ENCODE assay signal across 18 cellular contexts in the genomic region with DNA sequence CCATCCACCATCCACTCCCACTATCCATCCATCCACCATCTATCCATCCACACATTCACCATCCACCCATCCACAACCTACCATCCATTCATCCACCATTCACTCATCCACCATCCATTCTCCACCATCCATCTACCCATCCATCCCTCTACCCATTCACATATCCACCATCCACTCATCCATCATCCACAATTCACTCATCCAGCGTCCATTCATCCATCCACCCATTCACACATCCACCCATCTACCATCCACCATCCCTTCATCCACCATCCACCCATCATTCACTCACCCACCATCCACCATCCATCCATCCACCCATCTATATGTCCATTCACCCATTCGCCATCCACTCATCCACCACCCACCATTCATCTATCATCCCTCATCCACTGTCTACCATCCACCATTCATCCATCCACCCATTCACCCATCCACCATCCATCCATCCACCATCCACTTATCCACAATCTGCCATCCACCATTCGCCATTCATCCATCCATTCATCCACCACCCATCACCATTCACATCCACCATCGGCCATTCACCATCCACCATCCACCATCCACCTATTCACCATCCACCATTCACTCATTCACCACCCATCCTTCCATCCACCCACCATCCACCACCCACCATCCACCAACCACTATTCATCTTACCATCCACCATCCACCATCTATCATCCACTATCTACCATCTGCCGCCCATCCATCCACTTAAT. TPM values are rescaled to one million over a fixed set of nuclear protein-coding genes. Genes with fewer than 3 reads are reported as not detected.
A peak's percentile ranks its signal among the peaks of the same experiment; 100 is the strongest.
DNase-seq lines count a peak whose midpoint lies in the region; ATAC-seq, FAIRE-seq and TF ChIP-seq lines count a peak whose summit lies in the region.
"Had no signal": no experiment of that assay in that cellular context is flagged by ENCODE, and none has a peak within 500 bp of the region (broad histone marks: within the 10 kb centered on the region; RNA-seq: fewer than 3 reads in every experiment).

No MANE protein-coding gene starts in this region.

- intact Hi-C loops in mucosa of descending colon (cut with DNase I, micrococcal nuclease): loop anchor here in 1 of 2 donors (10.0 kb wide), 1 partner anchor 146 kb away; a partner anchor contains a TSS

- peak overlapping the region; percentile 25 for H3K9ac ChIP-seq in neuronal stem cell (ENCODE audit: low read depth, low read length, poor library complexity)
- H3K9ac ChIP-seq: GM23248 had no signal

- no peak overlapping the region for H2AK5ac ChIP-seq in neuronal stem cell (ENCODE audit: low read depth, low read length)

- no peak for DNase-seq in HTR-8/SVneo (ENCODE audit: insufficient read length, low spot score)
- DNase-seq in bronchial epithelial cell (ENCODE audit: low read depth): no peak
- no peak for DNase-seq in neuronal stem cell (ENCODE audit: low spot score)
- no peak for DNase-seq in T1000 (lab: John Stamatoyannopoulos, UW)
- DNase-seq in mucosa of descending colon: no peak
- DNase-seq in H4 (ENCODE audit: low spot score): no peak
- DNase-seq: C1 segment of cervical spinal cord; Calu3; CD4-positive, alpha-beta memory T cell; COR-L47; DMS153; DND-41; GM23248 had no signal

- H2BK15ac ChIP-seq in neuronal stem cell (ENCODE audit: low read length): no peak overlapping the region

- POLR2A ChIA-PET in HEK293 (lab: Yijun Ruan, JAX): no interaction called here

- H3K36me3 ChIP-seq in HEK293 (ENCODE audit: control insufficient read depth in 2 of 2, insufficient read depth in 1 of 2, low read length in 2 of 2) (no peaks in the 10 kb centered on the region), bronchial epithelial cell (ENCODE audit: control insufficient read depth, insufficient read depth, low read length) (no peaks in the 10 kb centered on the region), neuronal stem cell (replicated peaks in 1 of 2; ENCODE audit: control insufficient read depth in 2 of 2, insufficient read depth in 2 of 2, low read length in 2 of 2) (no peaks in the 10 kb centered on the region), mucosa of descending colon (ENCODE audit: low read depth) (no peaks in the 10 kb centered on the region)
- H3K36me3 ChIP-seq: HAP-1 had no signal

- ATAC-seq in mucosa of descending colon: no peak

- no peak overlapping the region for H2BK120ac ChIP-seq in neuronal stem cell (ENCODE audit: low read depth, low read length)

- no peak overlapping the region for H3K14ac ChIP-seq in neuronal stem cell (ENCODE audit: low read length)

- no peaks in the 10 kb centered on the region for H3K4me1 ChIP-seq in HEK293 (ENCODE audit: control insufficient read depth, insufficient read depth, low read length)
- no peaks in the 10 kb centered on the region for H3K4me1 ChIP-seq in neuronal stem cell (ENCODE audit: control insufficient read depth in 2 of 2, insufficient read depth in 1 of 2, low read depth in 1 of 2, low read length in 2 of 2)
- peaks cover 14% of the 10 kb centered on the region for H3K4me1 ChIP-seq in mucosa of descending colon (ENCODE audit: low read depth)
- H3K4me1 ChIP-seq: HAP-1 had no signal

- no peak overlapping the region for H2BK5ac ChIP-seq in neuronal stem cell (ENCODE audit: low read length)

- H4K91ac ChIP-seq in neuronal stem cell (ENCODE audit: low read depth, low read length, poor library complexity): no peak overlapping the region

- no peaks in the 10 kb centered on the region for H3K79me1 ChIP-seq in neuronal stem cell (ENCODE audit: low read depth, low read length)

- no peak overlapping the region for H3K4ac ChIP-seq in neuronal stem cell (ENCODE audit: low read length)

- no peak overlapping the region for H3K27ac ChIP-seq in HEK293 (ENCODE audit: extremely low read depth, low read depth, low read length)
- no peak overlapping the region for H3K27ac ChIP-seq in neuronal stem cell (replicated peaks; ENCODE audit: low read length)
- H3K27ac ChIP-seq: GM23248 had no signal

- H2BK12ac ChIP-seq in neuronal stem cell (ENCODE audit: low read length): peak overlapping the region; percentile 5

- no peak overlapping the region for H2AFZ ChIP-seq in neuronal stem cell (ENCODE audit: low read length)
- H2AFZ ChIP-seq: GM23248 had no signal

- no peak overlapping the region for H3K4me3 ChIP-seq in HEK293 (ENCODE audit: low read depth, low read length)
- H3K4me3 ChIP-seq in bronchial epithelial cell (ENCODE audit: low read depth, low read length): no peak overlapping the region
- H3K4me3 ChIP-seq in neuronal stem cell (ENCODE audit: low read length in 2 of 2): peak overlapping the region in 1 of 2 donors; percentile 16
- no peak overlapping the region for H3K4me3 ChIP-seq in mucosa of descending colon
- H3K4me3 ChIP-seq: GM23248, HAP-1 had no signal

- H4K8ac ChIP-seq in neuronal stem cell (ENCODE audit: low read depth, low read length): peak overlapping the region; percentile 75

- H3K27me3 ChIP-seq in bronchial epithelial cell (ENCODE audit: control insufficient read depth, insufficient read depth, low read length) (peaks cover 22% of the 10 kb centered on the region), neuronal stem cell (ENCODE audit: control insufficient read depth in 3 of 3, insufficient read depth in 3 of 3, low read depth in 1 of 3, low read length in 3 of 3) (peaks cover 0 to 21% (median 0%) of the 10 kb centered on the region in 3 experiments)

- 100% methylated on average over 3 of the region's 5 CpGs; no CpG with 5 or more reads in 1 of the 2 donors for WGBS in neuronal stem cell (ENCODE audit: extremely low coverage in 2 of 2, insufficient read length in 2 of 2, insufficient replicate concordance in 1 of 2), 2 donors

- TF ChIP-seq CTCF in HEK293 (tag by site-specific recombination; IDR thresholded peaks at IDR 0.05) (no peak), bronchial epithelial cell (IDR thresholded peaks at IDR 0.05; ENCODE audit: insufficient read depth, low read length, severe bottlenecking) (no peak), mucosa of descending colon (IDR thresholded peaks at IDR 0.05) (no peak)

- CTCF ChIA-PET in HEK293 (lab: Yijun Ruan, JAX): no interaction called here

- FAIRE-seq in HTR-8/SVneo (lab: Jason Lieb, UNC) (peak; percentile 88), bronchial epithelial cell (lab: Jason Lieb, UNC) (peak; percentile 60)
- FAIRE-seq: G401.6, GM12892, H54 had no signal

- no peak overlapping the region for H3K23ac ChIP-seq in neuronal stem cell (ENCODE audit: low read depth, low read length, poor library complexity)

- no peaks in the 10 kb centered on the region for H3K9me3 ChIP-seq in HEK293 (ENCODE audit: control insufficient read depth, insufficient read depth, low read depth, low read length)
- H3K9me3 ChIP-seq in neuronal stem cell (replicated peaks in 1 of 2; ENCODE audit: control insufficient read depth in 2 of 2, insufficient read depth in 1 of 2, low read depth in 1 of 2, low read length in 2 of 2): peaks cover 5 to 6% of the 10 kb centered on the region in 2 donors
- H3K9me3 ChIP-seq in mucosa of descending colon: no peaks in the 10 kb centered on the region
- H3K9me3 ChIP-seq: HAP-1 had no signal

- H3K18ac ChIP-seq in neuronal stem cell (ENCODE audit: low read length): no peak overlapping the region

- no peak overlapping the region for H3K4me2 ChIP-seq in neuronal stem cell (ENCODE audit: insufficient read depth, low read length, poor library complexity, severe bottlenecking)

TF ChIP-seq in HEK293, 187 proteins besides CTCF, POLR2A, EP300 and RAD21 (continues in another document):
- TF ChIP-seq ZNF266 (tag by site-specific recombination; IDR thresholded peaks at IDR 0.05; ENCODE audit: low read depth) (0 out of 2 replicates have a peak, but pooled peaks have one; percentile 15), ZNF707 (tag by site-specific recombination; IDR thresholded peaks at IDR 0.05) (peak; percentile 28; the same call in 1 of the 2 replicates), ZNF561 (tag by site-specific recombination; IDR thresholded peaks at IDR 0.05; ENCODE audit: borderline replicate concordance) (no peak), ZNF350 (tag by site-specific recombination; IDR thresholded peaks at IDR 0.05) (no peak), ZNF416 (tag by site-specific recombination; IDR thresholded peaks at IDR 0.05) (no peak), EGR2 (tag by site-specific recombination; IDR thresholded peaks at IDR 0.05; ENCODE audit: low read depth) (peak; percentile 83)
- TF ChIP-seq, protein P1, sequence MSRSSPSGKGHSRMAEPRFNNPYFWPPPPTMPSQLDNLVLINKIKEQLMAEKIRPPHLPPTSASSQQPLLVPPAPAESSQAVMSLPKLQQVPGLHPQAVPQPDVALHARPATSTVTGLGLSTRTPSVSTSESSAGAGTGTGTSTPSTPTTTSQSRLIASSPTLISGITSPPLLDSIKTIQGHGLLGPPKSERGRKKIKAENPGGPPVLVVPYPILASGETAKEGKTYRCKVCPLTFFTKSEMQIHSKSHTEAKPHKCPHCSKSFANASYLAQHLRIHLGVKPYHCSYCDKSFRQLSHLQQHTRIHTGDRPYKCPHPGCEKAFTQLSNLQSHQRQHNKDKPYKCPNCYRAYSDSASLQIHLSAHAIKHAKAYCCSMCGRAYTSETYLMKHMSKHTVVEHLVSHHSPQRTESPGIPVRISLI (tag by site-specific recombination; IDR thresholded peaks at IDR 0.05): no peak
- TF ChIP-seq, protein P2, sequence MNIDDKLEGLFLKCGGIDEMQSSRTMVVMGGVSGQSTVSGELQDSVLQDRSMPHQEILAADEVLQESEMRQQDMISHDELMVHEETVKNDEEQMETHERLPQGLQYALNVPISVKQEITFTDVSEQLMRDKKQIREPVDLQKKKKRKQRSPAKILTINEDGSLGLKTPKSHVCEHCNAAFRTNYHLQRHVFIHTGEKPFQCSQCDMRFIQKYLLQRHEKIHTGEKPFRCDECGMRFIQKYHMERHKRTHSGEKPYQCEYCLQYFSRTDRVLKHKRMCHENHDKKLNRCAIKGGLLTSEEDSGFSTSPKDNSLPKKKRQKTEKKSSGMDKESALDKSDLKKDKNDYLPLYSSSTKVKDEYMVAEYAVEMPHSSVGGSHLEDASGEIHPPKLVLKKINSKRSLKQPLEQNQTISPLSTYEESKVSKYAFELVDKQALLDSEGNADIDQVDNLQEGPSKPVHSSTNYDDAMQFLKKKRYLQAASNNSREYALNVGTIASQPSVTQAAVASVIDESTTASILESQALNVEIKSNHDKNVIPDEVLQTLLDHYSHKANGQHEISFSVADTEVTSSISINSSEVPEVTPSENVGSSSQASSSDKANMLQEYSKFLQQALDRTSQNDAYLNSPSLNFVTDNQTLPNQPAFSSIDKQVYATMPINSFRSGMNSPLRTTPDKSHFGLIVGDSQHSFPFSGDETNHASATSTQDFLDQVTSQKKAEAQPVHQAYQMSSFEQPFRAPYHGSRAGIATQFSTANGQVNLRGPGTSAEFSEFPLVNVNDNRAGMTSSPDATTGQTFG (tag by site-specific recombination; IDR thresholded peaks at IDR 0.05; ENCODE audit: borderline replicate concordance): peak; percentile 13; the same call in 1 of the 2 replicates

RNA-seq across cellular contexts. Expression of a gene that starts 2.0 kb away (rescaled TPM):
- total RNA-seq in bronchial epithelial cell (4.2 and 6.5 TPM in 2 replicates), mucosa of descending colon (100 to 1,000 TPM; 128 to 486 (median 198) TPM)
- polyA plus RNA-seq in neuronal stem cell (2013, experiment 1 of 2): 0.46 TPM
- 0.28 TPM for polyA plus RNA-seq in neuronal stem cell (2013, experiment 2 of 2)
- not detected in 2 replicates for total RNA-seq in H4 (2014; rRNA removed; shearing (Covaris generic))
- total RNA-seq: GM23248 had no signal
- polyA plus RNA-seq: GM23248 had no signal

Comparison
In these comparisons a context has a peak if more than half of its experiments do, and no peak if none do; other contexts are left out.
1. RNA of a gene that starts 2.0 kb away (total RNA-seq): 128 to 486 TPM in mucosa of descending colon; 4.2 to 6.5 TPM in bronchial epithelial cell and not detected in H4; every median in the first group is over 10 times any median in the second.